Comparison of ENCODE assay signal across 1 cellular context in the genomic region with DNA sequence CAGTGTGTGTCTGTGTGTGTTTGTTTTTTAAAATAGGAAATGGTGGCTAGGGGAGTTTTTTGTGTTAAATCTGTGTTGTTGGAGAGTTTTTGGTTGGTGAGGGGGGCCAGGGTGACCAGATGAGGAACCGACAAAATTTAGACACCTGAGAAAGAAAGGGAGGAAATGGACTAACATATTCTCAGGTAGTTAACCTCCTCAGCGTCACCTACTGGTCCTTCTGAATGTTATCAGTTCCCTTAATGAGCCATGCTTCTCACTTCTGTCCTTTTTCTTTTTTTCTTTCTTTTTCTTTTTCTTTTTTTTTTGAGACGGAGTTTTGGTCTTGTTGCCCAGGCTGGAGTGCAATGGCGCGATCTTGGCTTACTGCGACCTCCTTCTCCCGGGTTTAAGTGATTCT.
TF ChIP-seq lines count a peak whose summit lies in the region.

No MANE protein-coding gene starts in this region.

TF ChIP-seq in H1, 55 proteins besides CTCF, POLR2A, EP300 and RAD21:
- TF ChIP-seq CTBP2 (IDR thresholded peaks at IDR 0.05; ENCODE audit: borderline replicate concordance, insufficient read depth, insufficient read length, low read length): no peak
- no peak for TF ChIP-seq SP2 (IDR thresholded peaks at IDR 0.05; ENCODE audit: low read length)
- TF ChIP-seq EZH2 (IDR thresholded peaks at IDR 0.05; ENCODE audit: low read depth, low read length, severe bottlenecking): no peak
- TF ChIP-seq NANOG (IDR thresholded peaks at IDR 0.05; ENCODE audit: insufficient read depth, low read depth, low read length, poor library complexity, severe bottlenecking): no peak
- TF ChIP-seq EGR1 (IDR thresholded peaks at IDR 0.05; ENCODE audit: borderline replicate concordance, low read depth, low read length): no peak
- no peak for TF ChIP-seq GABPA (IDR thresholded peaks at IDR 0.05; ENCODE audit: borderline replicate concordance, insufficient read depth, low read length)
- TF ChIP-seq SP1 (IDR thresholded peaks at IDR 0.05; ENCODE audit: low read depth, low read length): no peak
